14 cellular contexts compared by ENCODE assay signal in the genomic region with DNA sequence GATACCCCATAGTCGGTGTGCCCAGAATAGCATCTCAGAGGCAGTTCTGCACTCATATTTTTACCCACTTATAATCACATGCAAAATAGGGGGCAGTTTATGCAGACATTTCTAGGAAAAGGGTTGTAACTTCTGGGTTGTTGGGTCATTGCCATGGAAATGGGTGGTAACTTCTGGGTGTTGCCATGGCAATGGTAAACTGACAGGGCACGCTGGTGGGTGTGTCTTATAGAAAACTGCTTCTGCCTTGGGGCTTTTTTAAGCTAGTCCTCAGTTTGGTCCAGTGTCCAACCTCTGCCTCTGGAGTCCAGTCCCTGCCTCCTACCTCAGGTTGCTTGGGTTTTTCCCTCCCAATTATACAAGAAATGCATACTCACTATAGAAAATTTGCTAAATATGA. TPM values are rescaled to one million over a fixed set of nuclear protein-coding genes. Genes with fewer than 3 reads are reported as not detected.
DNase-seq lines count a peak whose midpoint lies in the region; ATAC-seq lines count a peak whose summit lies in the region.
"Had no signal": no experiment of that assay in that cellular context is flagged by ENCODE, and none has a peak within 500 bp of the region (broad histone marks: within the 10 kb centered on the region; RNA-seq: fewer than 3 reads in every experiment).

No MANE protein-coding gene starts in this region.

- DNase-seq in NOMO-1 treated with DMSO at 0.1 percent for 48 hours (lab: John Stamatoyannopoulos, UW; ENCODE audit: unreplicated experiment) (peak; percentile 0), NOMO-1 (lab: John Stamatoyannopoulos, UW; ENCODE audit: unreplicated experiment in 2 of 2) (no peak), ELR (ENCODE audit: low read depth) (peak; percentile 49), SK-MEL-5 (ENCODE audit: low read depth, low spot score) (peak; percentile 62), left kidney (ENCODE audit: low read depth, low spot score) (peak; percentile 31)
- DNase-seq: activated T-cell treated with anti-CD3 and anti-CD28 coated beads, Interleukin-2, amount 50 U/mL, for 48 hours; anterior cingulate cortex; dermis blood vessel endothelial cell; mammary epithelial cell; NCI-H2029 treated with DMSO at 0.1 percent for 48 hours; NCI-H82 had no signal

- no peak for ATAC-seq in HG02840 (IDR thresholded peaks at IDR 0.05; ENCODE audit: low FRiP score, unreplicated experiment)
- no peak for ATAC-seq in GM21619 (IDR thresholded peaks at IDR 0.05; ENCODE audit: unreplicated experiment)
- no peak for ATAC-seq in GM19395 (IDR thresholded peaks at IDR 0.05; ENCODE audit: unreplicated experiment)

- in situ Hi-C loops in SK-MEL-5 (cut with HindIII; ENCODE audit: low pct_unique_long_range_greater_than_20kb, low sequenced_read_pairs): no loop called here

RNA-seq across cellular contexts. Expression of a gene that starts 7.4 kb away (rescaled TPM):
- 103 and 109 TPM in 2 replicates for total RNA-seq in SK-MEL-5 (2014; rRNA removed; shearing (Covaris generic))
- 44.3 and 65.5 TPM in 2 replicates for polyA plus RNA-seq in SK-MEL-5 (2015; cell fraction: cytosol; rRNA removed)
- polyA plus RNA-seq in SK-MEL-5 (2015; cell fraction: nucleus; rRNA removed): 326 and 437 TPM in 2 replicates

RNA-seq across cellular contexts. Expression of a gene that starts 25.3 kb away (rescaled TPM):
- 415 and 458 TPM in 2 replicates for total RNA-seq in SK-MEL-5 (2014; rRNA removed; shearing (Covaris generic))
- polyA plus RNA-seq in SK-MEL-5 (2015; cell fraction: cytosol; rRNA removed): 285 and 336 TPM in 2 replicates
- 40.9 and 69.8 TPM in 2 replicates for polyA plus RNA-seq in SK-MEL-5 (2015; cell fraction: nucleus; rRNA removed)

RNA-seq across cellular contexts. Expression of a gene that starts 38.1 kb away (rescaled TPM):
- total RNA-seq in SK-MEL-5 (2014; rRNA removed; shearing (Covaris generic)): 602 and 660 TPM in 2 replicates
- 762 and 894 TPM in 2 replicates for polyA plus RNA-seq in SK-MEL-5 (2015; cell fraction: cytosol; rRNA removed)
- polyA plus RNA-seq in SK-MEL-5 (2015; cell fraction: nucleus; rRNA removed): 85.2 and 151 TPM in 2 replicates

Comparison
In these comparisons a context has a peak if more than half of its experiments do, and no peak if none do; other contexts are left out.
1. DNase-seq: peak in NOMO-1 treated with DMSO at 0.1 percent for 48 hours (single experiment), ELR (single experiment), SK-MEL-5 (single experiment) and left kidney (single experiment); none in NOMO-1 (0 of 2).